In genomic region chr6:21935561-21936028, GRCh38 we compare ENCODE assay signal across 8 cellular contexts.
DNase-seq lines count a peak whose midpoint lies in the region; ATAC-seq, FAIRE-seq and TF ChIP-seq lines count a peak whose summit lies in the region.

No MANE protein-coding gene starts in this region.

- POLR2A ChIA-PET in HepG2 (lab: Yijun Ruan, JAX) = no interaction called here

- H3K9me3 ChIP-seq in adipocyte (ENCODE audit: control insufficient read depth, low read length) (peaks cover 2% of the 10 kb centered on the region), HepG2 (ENCODE audit: low read length) (no peaks in the 10 kb centered on the region)

- H3K27ac ChIP-seq in 22Rv1 = no peak overlapping the region
- no peak overlapping the region for H3K27ac ChIP-seq in KMS-11
- H3K27ac ChIP-seq in HepG2 (ENCODE audit: extremely low read length, insufficient read depth, low read length) = no peak overlapping the region

- no peak for TF ChIP-seq POLR2A in HepG2 (IDR thresholded peaks at IDR 0.05; ENCODE audit: insufficient read depth in 1 of 2, low read depth in 2 of 2, low read length in 2 of 2)

- H2AFZ ChIP-seq in KMS-11 (ENCODE audit: low read depth) = no peak overlapping the region
- no peak overlapping the region for H2AFZ ChIP-seq in HepG2 (ENCODE audit: low read length)

- H3K27me3 ChIP-seq in KMS-11 (ENCODE audit: insufficient read depth, low read depth) = no peaks in the 10 kb centered on the region
- no peaks in the 10 kb centered on the region for H3K27me3 ChIP-seq in adipocyte (replicated peaks; ENCODE audit: control insufficient read depth, insufficient read depth, low read length)
- H3K27me3 ChIP-seq in HepG2 (ENCODE audit: control insufficient read depth in 1 of 2, insufficient read depth in 2 of 2, low read length in 2 of 2) = no peaks in the 10 kb centered on the region

- intact Hi-C loops in HepG2 (cut with micrococcal nuclease; ENCODE audit: unreplicated experiment) = loop anchor here (2.0 to 5.0 kb wide), 2 partner anchors 341 to 892 kb away; no protein-coding TSS in a partner anchor

- no peak for TF ChIP-seq RAD21 in HepG2 (CRISPR knock-in tag; IDR thresholded peaks at IDR 0.05)

- ATAC-seq in HepG2 (peak; percentile 87), GM18907 (IDR thresholded peaks at IDR 0.05; ENCODE audit: unreplicated experiment) (no peak)

- H3K9ac ChIP-seq in KMS-11 (no peak overlapping the region), adipocyte (ENCODE audit: low read length) (no peak overlapping the region), HepG2 (ENCODE audit: insufficient read depth, low read depth, low read length) (no peak overlapping the region)

- 3% methylated on average over 2 of the region's 2 CpGs for WGBS in HepG2 (ENCODE audit: low lambda C conversion rate)

- H3K4me3 ChIP-seq in KMS-11 (IDR thresholded peaks at IDR 0.05; ENCODE audit: insufficient read depth, low read depth, low read length) (no peak overlapping the region), adipocyte (ENCODE audit: low read length) (no peak overlapping the region), HepG2 (replicated peaks in 1 of 3; ENCODE audit: insufficient read depth in 1 of 3, low read depth in 2 of 3, low read length in 3 of 3) (no peak overlapping the region)

- peak; percentile 80 for TF ChIP-seq CTCF in 22Rv1 (IDR thresholded peaks at IDR 0.05)
- TF ChIP-seq CTCF in GM12872 (IDR thresholded peaks at IDR 0.05; ENCODE audit: insufficient read depth, low read depth, low read length) = peak; percentile 72
- TF ChIP-seq CTCF in KMS-11 (conservative IDR thresholded peaks at IDR 0.05; ENCODE audit: low read depth, low read length) = peak; percentile 56; the same call in 1 of the 2 replicates
- peak; percentile 58 for TF ChIP-seq CTCF in HepG2 (CRISPR knock-in tag; IDR thresholded peaks at IDR 0.05)

- H3K36me3 ChIP-seq in KMS-11 (ENCODE audit: insufficient read depth) (no peaks in the 10 kb centered on the region), adipocyte (ENCODE audit: control insufficient read depth, insufficient read depth, low read length, severe bottlenecking) (no peaks in the 10 kb centered on the region), HepG2 (replicated peaks in 1 of 2; ENCODE audit: control insufficient read depth in 1 of 2, insufficient read depth in 2 of 2, low read length in 2 of 2) (no peaks in the 10 kb centered on the region)

- DNase-seq in adipocyte (ENCODE audit: low read depth) = peak; percentile 38
- DNase-seq in HepG2 (ENCODE audit: low spot score) = peak; percentile 36
- DNase-seq in NK-92 (lab: John Stamatoyannopoulos, UW; ENCODE audit: unreplicated experiment) = no peak
- no peak for DNase-seq in NCI-H1417 (lab: John Stamatoyannopoulos, UW)

- H4K20me1 ChIP-seq in KMS-11 (ENCODE audit: insufficient read depth) = no peaks in the 10 kb centered on the region
- H4K20me1 ChIP-seq in HepG2 (ENCODE audit: insufficient read depth, low read length) = no peaks in the 10 kb centered on the region

- H3K79me2 ChIP-seq in KMS-11 (ENCODE audit: insufficient read depth, low read depth) (no peaks in the 10 kb centered on the region), HepG2 (ENCODE audit: insufficient read depth, low read length) (no peaks in the 10 kb centered on the region)

- CTCF ChIA-PET in HepG2 (lab: Yijun Ruan, JAX; ENCODE audit: low intra/inter-chr PET ratio, low total read pairs) = interaction anchor here (1.2 kb wide), 1 partner anchor 1371 kb away, joined by 7 read pairs; no protein-coding TSS in a partner anchor

- H3K4me2 ChIP-seq in KMS-11 = no peak overlapping the region
- H3K4me2 ChIP-seq in HepG2 (ENCODE audit: low read depth, low read length) = no peak overlapping the region

- BruUV-seq in HepG2 (replicated peaks; lab: Mats Ljungman, UMichigan) = no TSS peak

- FAIRE-seq in HepG2 (lab: Jason Lieb, UNC) = peak; percentile 43

- TF ChIP-seq EP300 in HepG2 (IDR thresholded peaks at IDR 0.05; ENCODE audit: low read depth in 2 of 2, low read length in 2 of 2) = no peak
- no peak for TF ChIP-seq EP300 in HepG2 (CRISPR knock-in tag; IDR thresholded peaks at IDR 0.05; ENCODE audit: borderline replicate concordance)

- no peaks in the 10 kb centered on the region for H3K4me1 ChIP-seq in KMS-11 (ENCODE audit: low read depth, poor library complexity, severe bottlenecking)
- H3K4me1 ChIP-seq in adipocyte (ENCODE audit: control insufficient read depth, insufficient read depth, low read length) = peaks cover 4% of the 10 kb centered on the region
- no peaks in the 10 kb centered on the region for H3K4me1 ChIP-seq in HepG2 (ENCODE audit: insufficient read depth, low read length)

- in situ Hi-C loops in HepG2 (cut with HindIII; ENCODE audit: extremely low pct_ligation_motif_present, low pct_unique_long_range_greater_than_20kb) = loop anchor here (10.0 to 25.0 kb wide), 2 partner anchors 1048 to 1371 kb away; no protein-coding TSS in a partner anchor

TF ChIP-seq in HepG2, 621 proteins besides CTCF, POLR2A, EP300 and RAD21:
- TF ChIP-seq KAT8 (CRISPR knock-in tag; IDR thresholded peaks at IDR 0.05) (no peak), SMC3 (IDR thresholded peaks at IDR 0.05; ENCODE audit: low read length) (peak; percentile 60; the same call in 1 of the 2 replicates), STAG1 (CRISPR knock-in tag; IDR thresholded peaks at IDR 0.05) (peak; percentile 66), GTF3A (CRISPR knock-in tag; conservative IDR thresholded peaks at IDR 0.05) (no peak)

Comparison
In these comparisons a context has a peak if more than half of its experiments do, and no peak if none do; other contexts are left out.
1. DNase-seq: peak in adipocyte (single experiment) and HepG2 (single experiment); none in NK-92 (single experiment) and NCI-H1417 (0 of 3).
2. Peak in every context shown above with its lines, with median percentiles within 50 percentile points of each other: CTCF ChIP-seq.